Comparison of ENCODE assay signal across 10 cellular contexts in the genomic region with DNA sequence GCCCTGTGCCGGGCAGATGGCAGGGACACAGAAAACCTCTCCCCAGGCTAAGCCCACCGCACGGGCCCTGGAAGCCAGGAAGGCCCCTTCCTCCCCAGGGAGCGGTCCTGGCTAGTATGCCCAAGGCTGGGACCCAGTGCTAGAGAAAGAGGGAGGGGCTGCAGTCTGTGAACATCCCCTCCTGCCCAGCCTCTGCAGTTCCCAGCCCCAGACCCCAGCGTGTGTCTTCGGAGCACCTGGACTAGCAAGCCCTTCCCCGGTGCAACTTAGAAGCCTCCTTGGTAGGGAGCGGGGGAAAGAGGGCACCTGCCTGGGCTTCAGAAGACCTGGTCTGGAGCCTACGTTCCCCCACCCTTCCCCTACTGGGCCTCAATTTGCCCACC. TPM values are rescaled to one million over a fixed set of nuclear protein-coding genes. Genes with fewer than 3 reads are reported as not detected.
A peak's percentile ranks its signal among the peaks of the same experiment; 100 is the strongest.
DNase-seq lines count a peak whose midpoint lies in the region; ATAC-seq and TF ChIP-seq lines count a peak whose summit lies in the region.
"Had no signal": no experiment of that assay in that cellular context is flagged by ENCODE, and none has a peak within 500 bp of the region (broad histone marks: within the 10 kb centered on the region; RNA-seq: fewer than 3 reads in every experiment).

No MANE protein-coding gene starts in this region.

- H3K4me2 ChIP-seq in BLaER1: peak overlapping the region; percentile 99

- H3K27me3 ChIP-seq in BLaER1 (peaks cover 34% of the 10 kb centered on the region), HUES48 (ENCODE audit: control insufficient read depth, insufficient read depth, low read length) (peaks cover 7% of the 10 kb centered on the region; the same call in 1 of the 2 replicates)

- no peak for TF ChIP-seq CTCF in mucosa of descending colon (IDR thresholded peaks at IDR 0.05)

- peaks cover 68% of the 10 kb centered on the region for H3K4me1 ChIP-seq in BLaER1
- H3K4me1 ChIP-seq in HUES48 (ENCODE audit: control insufficient read depth, insufficient read depth, low read length): peaks cover 19% of the 10 kb centered on the region
- peaks cover 32% of the 10 kb centered on the region for H3K4me1 ChIP-seq in mucosa of descending colon (ENCODE audit: low read depth)

- H3K9me3 ChIP-seq in BLaER1 (no peaks in the 10 kb centered on the region), HUES48 (ENCODE audit: control insufficient read depth, insufficient read depth, low read length) (no peaks in the 10 kb centered on the region), mucosa of descending colon (no peaks in the 10 kb centered on the region)

- peak overlapping the region; percentile 85 for H3K4me3 Mint-ChIP-seq in activated T-helper 1 cell treated with anti-CD3 and anti-CD28 coated beads, Interleukin-12 subunit alpha, Interleukin-12 subunit beta, Interleukin-2, Interleukin-4 antibody, amounts not matched to agents 30 ng/mL and 10 ng/mL and 1 ng/mL, durations not matched to agents 14 hours and 24 hours and 36 hours

- no peaks in the 10 kb centered on the region for H3K9me3 Mint-ChIP-seq in activated T-helper 1 cell treated with anti-CD3 and anti-CD28 coated beads, Interleukin-12 subunit alpha, Interleukin-12 subunit beta, Interleukin-2, Interleukin-4 antibody, amounts not matched to agents 30 ng/mL and 10 ng/mL and 1 ng/mL, durations not matched to agents 14 hours and 24 hours and 36 hours

- H3K27ac ChIP-seq in BLaER1: 0 out of 2 replicates have a peak overlapping the region, but pooled peaks have one; percentile 6
- no peak overlapping the region for H3K27ac ChIP-seq in HUES48 (ENCODE audit: low read depth, low read length)

- no peak for DNase-seq in activated T-helper 1 cell treated with anti-CD3 and anti-CD28 coated beads, Interleukin-12 subunit alpha, Interleukin-12 subunit beta, Interleukin-2, Interleukin-4 antibody, amounts not matched to agents 30 ng/mL and 10 ng/mL and 1 ng/mL, durations not matched to agents 14 hours and 24 hours and 36 hours (ENCODE audit: low spot score)
- DNase-seq in mucosa of descending colon: peak in 2 of 3 donors; percentile 31 to 49
- no peak for DNase-seq in activated CD4-positive, CD25-positive, alpha-beta regulatory T cell treated with anti-CD3 and anti-CD28 coated beads, Interleukin-2, amount 50 U/mL, for 72 hours
- DNase-seq: GOT3, NCI-H2107 had no signal

- intact Hi-C loops in activated T-helper 1 cell treated with anti-CD3 and anti-CD28 coated beads, Interleukin-12 subunit alpha, Interleukin-12 subunit beta, Interleukin-2, Interleukin-4 antibody, amounts not matched to agents 30 ng/mL and 10 ng/mL and 1 ng/mL, durations not matched to agents 14 hours and 24 hours and 36 hours (cut with micrococcal nuclease): no loop called here
- intact Hi-C loops in mucosa of descending colon (cut with DNase I, micrococcal nuclease): no loop called here

- peaks cover 16% of the 10 kb centered on the region for H3K4me1 Mint-ChIP-seq in activated T-helper 1 cell treated with anti-CD3 and anti-CD28 coated beads, Interleukin-12 subunit alpha, Interleukin-12 subunit beta, Interleukin-2, Interleukin-4 antibody, amounts not matched to agents 30 ng/mL and 10 ng/mL and 1 ng/mL, durations not matched to agents 14 hours and 24 hours and 36 hours (ENCODE audit: low read depth)

- peaks cover 29% of the 10 kb centered on the region for H3K27me3 Mint-ChIP-seq in activated T-helper 1 cell treated with anti-CD3 and anti-CD28 coated beads, Interleukin-12 subunit alpha, Interleukin-12 subunit beta, Interleukin-2, Interleukin-4 antibody, amounts not matched to agents 30 ng/mL and 10 ng/mL and 1 ng/mL, durations not matched to agents 14 hours and 24 hours and 36 hours (ENCODE audit: insufficient read depth)

- no peak overlapping the region for H3K9ac ChIP-seq in BLaER1
- no peak overlapping the region for H3K9ac ChIP-seq in HUES48 (ENCODE audit: low read depth, low read length)

- no peak overlapping the region for H3K27ac Mint-ChIP-seq in activated T-helper 1 cell treated with anti-CD3 and anti-CD28 coated beads, Interleukin-12 subunit alpha, Interleukin-12 subunit beta, Interleukin-2, Interleukin-4 antibody, amounts not matched to agents 30 ng/mL and 10 ng/mL and 1 ng/mL, durations not matched to agents 14 hours and 24 hours and 36 hours

- no peaks in the 10 kb centered on the region for H3K36me3 ChIP-seq in BLaER1
- no peaks in the 10 kb centered on the region for H3K36me3 ChIP-seq in HUES48 (ENCODE audit: control insufficient read depth, insufficient read depth, low read length)
- no peaks in the 10 kb centered on the region for H3K36me3 ChIP-seq in mucosa of descending colon (ENCODE audit: low read depth)

- peaks cover 2% of the 10 kb centered on the region for H3K36me3 Mint-ChIP-seq in activated T-helper 1 cell treated with anti-CD3 and anti-CD28 coated beads, Interleukin-12 subunit alpha, Interleukin-12 subunit beta, Interleukin-2, Interleukin-4 antibody, amounts not matched to agents 30 ng/mL and 10 ng/mL and 1 ng/mL, durations not matched to agents 14 hours and 24 hours and 36 hours (ENCODE audit: low read depth)

- H3K4me3 ChIP-seq in BLaER1: no peak overlapping the region
- peak overlapping the region; percentile 87; the same call in 1 of the 2 replicates for H3K4me3 ChIP-seq in HUES48 (ENCODE audit: low read depth, low read length)
- H3K4me3 ChIP-seq in mucosa of descending colon: no peak overlapping the region

- no peak for ATAC-seq in mucosa of descending colon
- ATAC-seq in GM18907 (IDR thresholded peaks at IDR 0.05; ENCODE audit: unreplicated experiment): no peak
- no peak for ATAC-seq in HG03442 (IDR thresholded peaks at IDR 0.05; ENCODE audit: unreplicated experiment)
- ATAC-seq in HG02623 (IDR thresholded peaks at IDR 0.05; ENCODE audit: unreplicated experiment): no peak

- peaks cover 34% of the 10 kb centered on the region for H4K20me1 ChIP-seq in BLaER1

RNA-seq across cellular contexts. Expression of a gene that starts 2.1 kb away (rescaled TPM):
- total RNA-seq in activated T-helper 1 cell treated with anti-CD3 and anti-CD28 coated beads, Interleukin-12 subunit alpha, Interleukin-12 subunit beta, Interleukin-2, Interleukin-4 antibody, amounts not matched to agents 30 ng/mL and 10 ng/mL and 1 ng/mL, durations not matched to agents 14 hours and 24 hours and 36 hours: 1.8 and 2.2 TPM in 2 replicates
- total RNA-seq in mucosa of descending colon: 10 to 100 TPM; 20.1 to 32.9 (median 20.2) TPM

RNA-seq across cellular contexts. Expression of a gene that starts 23.4 kb away (rescaled TPM):
- total RNA-seq in activated T-helper 1 cell treated with anti-CD3 and anti-CD28 coated beads, Interleukin-12 subunit alpha, Interleukin-12 subunit beta, Interleukin-2, Interleukin-4 antibody, amounts not matched to agents 30 ng/mL and 10 ng/mL and 1 ng/mL, durations not matched to agents 14 hours and 24 hours and 36 hours: 151 and 158 TPM in 2 replicates
- total RNA-seq in mucosa of descending colon: 10 to 100 TPM; 18.3 to 45.1 (median 35.3) TPM

Comparison
In these comparisons a context has a peak if more than half of its experiments do, and no peak if none do; other contexts are left out.
1. DNase-seq: peak in mucosa of descending colon (2 of 3); none in activated T-helper 1 cell treated with anti-CD3 and anti-CD28 coated beads, Interleukin-12 subunit alpha, Interleukin-12 subunit beta, Interleukin-2, Interleukin-4 antibody, amounts not matched to agents 30 ng/mL and 10 ng/mL and 1 ng/mL, durations not matched to agents 14 hours and 24 hours and 36 hours (single experiment) and activated CD4-positive, CD25-positive, alpha-beta regulatory T cell treated with anti-CD3 and anti-CD28 coated beads, Interleukin-2, amount 50 U/mL, for 72 hours (single experiment).